ENCODE assay signal across 8 cellular contexts in the genomic region with DNA sequence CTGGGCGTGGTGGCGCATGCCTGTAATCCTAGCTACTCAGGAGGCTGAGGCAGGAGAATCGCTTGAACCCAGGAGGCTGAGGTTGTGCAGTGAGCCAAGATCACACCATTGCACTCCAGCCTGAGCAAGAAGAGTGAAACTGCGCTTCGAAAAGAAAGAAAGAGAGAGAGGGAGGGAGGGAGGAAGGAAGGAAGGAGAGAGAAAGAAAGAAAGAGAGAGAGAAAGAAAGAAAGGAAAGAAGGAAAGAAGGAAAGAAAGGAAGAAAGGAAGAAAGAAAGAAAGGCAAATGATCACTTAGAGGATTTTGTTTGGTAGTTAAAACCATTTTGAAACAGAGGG. TPM values are rescaled to one million over a fixed set of nuclear protein-coding genes. Genes with fewer than 3 reads are reported as not detected.
A peak's percentile ranks its signal among the peaks of the same experiment; 100 is the strongest.
DNase-seq lines count a peak whose midpoint lies in the region; ATAC-seq and TF ChIP-seq lines count a peak whose summit lies in the region.
"Not testable (repeated sequence)": the region's sequence is repeated elsewhere in the genome, so short reads cannot be mapped to it uniquely, and the experiment has no call there.

No MANE protein-coding gene starts in this region.

- peak overlapping the region; percentile 41; the same call in 1 of the 2 replicates for H3K27ac ChIP-seq in BLaER1
- peak overlapping the region; percentile 98 for H3K27ac ChIP-seq in neutrophil
- H3K27ac ChIP-seq in subcutaneous abdominal adipose tissue (ENCODE audit: low read depth, low read length): peak overlapping the region; percentile 60

- H3K36me3 ChIP-seq in BLaER1 (peaks cover 21% of the 10 kb centered on the region), neutrophil (peaks cover 26% of the 10 kb centered on the region), subcutaneous abdominal adipose tissue (ENCODE audit: control insufficient read depth in 5 of 5, insufficient read depth in 5 of 5, low read length in 5 of 5) (peaks cover 0 to 20% (median 16%) of the 10 kb centered on the region in 5 donors)

- peaks cover 61% of the 10 kb centered on the region for H3K4me1 ChIP-seq in BLaER1
- H3K4me1 ChIP-seq in neutrophil (ENCODE audit: control insufficient read depth in 1 of 2, insufficient read depth in 1 of 2, low read depth in 1 of 2, low read length in 1 of 2): peaks cover 69 to 72% of the 10 kb centered on the region in 2 experiments
- peaks cover 2 to 47% (median 12%) of the 10 kb centered on the region in 5 donors for H3K4me1 ChIP-seq in subcutaneous abdominal adipose tissue (ENCODE audit: control insufficient read depth in 5 of 5, insufficient read depth in 5 of 5, low read length in 5 of 5)

- not testable (repeated sequence) for H3K9ac ChIP-seq in BLaER1; subcutaneous abdominal adipose tissue (ENCODE audit: low read length in 5 of 5)

- TF ChIP-seq CTCF in HFFc6 (IDR thresholded peaks at IDR 0.05); neutrophil (IDR thresholded peaks at IDR 0.05): not testable (repeated sequence)

- CTCF ChIA-PET in activated naive CD4-positive, alpha-beta T cell treated with anti-CD3 and anti-CD28 coated beads for 36 hours (lab: Charles Lee): interaction anchor here (0.8 to 8.6 kb wide), 6 partner anchors 17 to 45 kb away, joined by 3 to 112 read pairs (median 10); no protein-coding TSS in a partner anchor

- not testable (repeated sequence) for ATAC-seq in effector memory CD8-positive, alpha-beta T cell (replicated peaks)

- 0 out of 2 replicates have a peak overlapping the region, but pooled peaks have one; percentile 1 for H3K4me2 ChIP-seq in BLaER1

- H3K9me3 ChIP-seq in BLaER1: peaks cover 15% of the 10 kb centered on the region
- H3K9me3 ChIP-seq in neutrophil; subcutaneous abdominal adipose tissue (ENCODE audit: control insufficient read depth in 5 of 5, low read length in 5 of 5): not testable (repeated sequence)

- H3K4me3 ChIP-seq in BLaER1; neutrophil (ENCODE audit: low read depth in 1 of 2, low read length in 1 of 2); subcutaneous abdominal adipose tissue (ENCODE audit: low read depth in 1 of 5, low read length in 5 of 5): not testable (repeated sequence)

- peaks cover 33% of the 10 kb centered on the region for H3K4me1 Mint-ChIP-seq in HFFc6 (ENCODE audit: low read depth)
- peaks cover 58% of the 10 kb centered on the region for H3K4me1 Mint-ChIP-seq in activated CD4-positive, alpha-beta T cell treated with anti-CD3 and anti-CD28 coated beads, Interleukin-2, amount 10 ng/mL, durations not matched to agents 24 days and 14 days
- H3K4me1 Mint-ChIP-seq in activated naive CD4-positive, alpha-beta T cell treated with anti-CD3 and anti-CD28 coated beads for 36 hours (ENCODE audit: low read depth): peaks cover 70% of the 10 kb centered on the region
- peaks cover 43 to 53% of the 10 kb centered on the region in 2 donors for H3K4me1 Mint-ChIP-seq in effector memory CD8-positive, alpha-beta T cell (ENCODE audit: low read depth in 2 of 2)

- H3K4me3 Mint-ChIP-seq in HFFc6; activated CD4-positive, alpha-beta T cell treated with anti-CD3 and anti-CD28 coated beads, Interleukin-2, amount 10 ng/mL, durations not matched to agents 24 days and 14 days; activated naive CD4-positive, alpha-beta T cell treated with anti-CD3 and anti-CD28 coated beads for 36 hours; effector memory CD8-positive, alpha-beta T cell: not testable (repeated sequence)

- peaks cover 22% of the 10 kb centered on the region for H4K20me1 ChIP-seq in BLaER1

- intact Hi-C loops in activated CD4-positive, alpha-beta T cell treated with anti-CD3 and anti-CD28 coated beads, Interleukin-2, amount 10 ng/mL, durations not matched to agents 24 days and 14 days (cut with micrococcal nuclease): loop anchor here (2.0 to 10.0 kb wide), 2 partner anchors 20 to 318 kb away; no protein-coding TSS in a partner anchor
- intact Hi-C loops in activated naive CD4-positive, alpha-beta T cell treated with anti-CD3 and anti-CD28 coated beads for 36 hours (cut with micrococcal nuclease): not testable (repeated sequence)

- DNase-seq in HFFc6; activated CD4-positive, alpha-beta T cell treated with anti-CD3 and anti-CD28 coated beads, Interleukin-2, amount 10 ng/mL, durations not matched to agents 24 days and 14 days; activated naive CD4-positive, alpha-beta T cell treated with anti-CD3 and anti-CD28 coated beads for 36 hours; effector memory CD8-positive, alpha-beta T cell: not testable (repeated sequence)
- peak; percentile 7 for DNase-seq in islet precursor cell

- peak overlapping the region; percentile 91 for H3K27ac Mint-ChIP-seq in HFFc6
- H3K27ac Mint-ChIP-seq in activated CD4-positive, alpha-beta T cell treated with anti-CD3 and anti-CD28 coated beads, Interleukin-2, amount 10 ng/mL, durations not matched to agents 24 days and 14 days: peak overlapping the region; percentile 86
- peak overlapping the region; percentile 97 for H3K27ac Mint-ChIP-seq in activated naive CD4-positive, alpha-beta T cell treated with anti-CD3 and anti-CD28 coated beads for 36 hours
- peak overlapping the region; percentile 63 to 77 for H3K27ac Mint-ChIP-seq in effector memory CD8-positive, alpha-beta T cell

- H3K27me3 ChIP-seq in BLaER1; neutrophil; subcutaneous abdominal adipose tissue (ENCODE audit: control insufficient read depth in 5 of 5, insufficient read depth in 4 of 5, low read length in 5 of 5): not testable (repeated sequence)

- not testable (repeated sequence) for H3K9me3 Mint-ChIP-seq in HFFc6; activated CD4-positive, alpha-beta T cell treated with anti-CD3 and anti-CD28 coated beads, Interleukin-2, amount 10 ng/mL, durations not matched to agents 24 days and 14 days; activated naive CD4-positive, alpha-beta T cell treated with anti-CD3 and anti-CD28 coated beads for 36 hours; effector memory CD8-positive, alpha-beta T cell

- peaks cover 11% of the 10 kb centered on the region for H3K36me3 Mint-ChIP-seq in HFFc6 (ENCODE audit: low read depth)
- H3K36me3 Mint-ChIP-seq in activated CD4-positive, alpha-beta T cell treated with anti-CD3 and anti-CD28 coated beads, Interleukin-2, amount 10 ng/mL, durations not matched to agents 24 days and 14 days (ENCODE audit: low read depth): peaks cover 24% of the 10 kb centered on the region
- peaks cover 24% of the 10 kb centered on the region for H3K36me3 Mint-ChIP-seq in activated naive CD4-positive, alpha-beta T cell treated with anti-CD3 and anti-CD28 coated beads for 36 hours (ENCODE audit: low read depth)
- H3K36me3 Mint-ChIP-seq in effector memory CD8-positive, alpha-beta T cell (ENCODE audit: insufficient read depth): peaks cover 44% of the 10 kb centered on the region

- H3K27me3 Mint-ChIP-seq in HFFc6 (ENCODE audit: insufficient read depth); activated CD4-positive, alpha-beta T cell treated with anti-CD3 and anti-CD28 coated beads, Interleukin-2, amount 10 ng/mL, durations not matched to agents 24 days and 14 days; activated naive CD4-positive, alpha-beta T cell treated with anti-CD3 and anti-CD28 coated beads for 36 hours (ENCODE audit: low read depth); effector memory CD8-positive, alpha-beta T cell: not testable (repeated sequence)

RNA-seq across cellular contexts. Expression of gene HLA-E, which starts 7.9 kb away (rescaled TPM):
- 100 to 1,000 TPM; 122 to 131 (median 126) TPM for total RNA-seq in HFFc6 (2021; fragmentation: NEBNext Ultra II Directional; extraction: Animal tissue kit (Norgen Biotek cat#: 25700))
- total RNA-seq in activated CD4-positive, alpha-beta T cell treated with anti-CD3 and anti-CD28 coated beads, Interleukin-2, amount 10 ng/mL, durations not matched to agents 24 days and 14 days: 484 and 488 TPM in 2 replicates
- 100 to 1,000 TPM; 598 to 608 TPM for total RNA-seq in activated naive CD4-positive, alpha-beta T cell treated with anti-CD3 and anti-CD28 coated beads for 36 hours

RNA-seq across cellular contexts. Expression of gene GNL1, which starts 59.1 kb away (rescaled TPM):
- total RNA-seq in HFFc6 (2021; fragmentation: NEBNext Ultra II Directional; extraction: Animal tissue kit (Norgen Biotek cat#: 25700)): 10 to 100 TPM; 56.9 to 65.6 (median 61.9) TPM
- 80.9 and 93.0 TPM in 2 replicates for total RNA-seq in activated CD4-positive, alpha-beta T cell treated with anti-CD3 and anti-CD28 coated beads, Interleukin-2, amount 10 ng/mL, durations not matched to agents 24 days and 14 days
- 10 to 100 TPM; 78.2 to 82.1 TPM for total RNA-seq in activated naive CD4-positive, alpha-beta T cell treated with anti-CD3 and anti-CD28 coated beads for 36 hours

RNA-seq across cellular contexts. Expression of gene PRR3, which starts 59.9 kb away (rescaled TPM):
- 10 to 100 TPM in 5 of 6 experiments, 1 to 10 TPM in 1; 9.8 to 14.0 (median 12.3) TPM for total RNA-seq in HFFc6 (2021; fragmentation: NEBNext Ultra II Directional; extraction: Animal tissue kit (Norgen Biotek cat#: 25700))
- total RNA-seq in activated CD4-positive, alpha-beta T cell treated with anti-CD3 and anti-CD28 coated beads, Interleukin-2, amount 10 ng/mL, durations not matched to agents 24 days and 14 days: 38.2 and 39.7 TPM in 2 replicates
- total RNA-seq in activated naive CD4-positive, alpha-beta T cell treated with anti-CD3 and anti-CD28 coated beads for 36 hours: 10 to 100 TPM; 21.7 to 22.0 TPM

Comparison
In these comparisons a context has a peak if more than half of its experiments do, and no peak if none do; other contexts are left out.
1. H3K27ac ChIP-seq: peak in every context shown above with its lines; median percentile 98 in neutrophil; 60 in subcutaneous abdominal adipose tissue; 41 in BLaER1.